8 cellular contexts compared by ENCODE assay signal in genomic region chr15:45635763-45636292, GRCh38. TPM values are rescaled to one million over a fixed set of nuclear protein-coding genes. Genes with fewer than 3 reads are reported as not detected.
DNase-seq lines count a peak whose midpoint lies in the region; ATAC-seq, FAIRE-seq and TF ChIP-seq lines count a peak whose summit lies in the region.

No MANE protein-coding gene starts in this region.

- peaks cover 51% of the 10 kb centered on the region for H3K4me1 ChIP-seq in mucosa of stomach (ENCODE audit: control insufficient read depth, insufficient read depth, low read length)

- peak overlapping the region; percentile 99 for H3K4me3 Mint-ChIP-seq in MCF 10A (ENCODE audit: unreplicated experiment)

- peak; percentile 6 for FAIRE-seq in A204.1 (lab: Jason Lieb, UNC)

- H3K9me3 Mint-ChIP-seq in MCF 10A (ENCODE audit: unreplicated experiment) = no peaks in the 10 kb centered on the region

- intact Hi-C loops in MCF 10A (cut with micrococcal nuclease) = no loop called here

- peaks cover 8% of the 10 kb centered on the region for H3K36me3 Mint-ChIP-seq in MCF 10A (ENCODE audit: insufficient read depth, unreplicated experiment)

- H3K27ac Mint-ChIP-seq in MCF 10A (ENCODE audit: low read depth, unreplicated experiment) = peak overlapping the region; percentile 92

- TF ChIP-seq CTCF in MCF 10A (IDR thresholded peaks at IDR 0.05; ENCODE audit: unreplicated experiment) = no peak

- peaks cover 45% of the 10 kb centered on the region for H3K4me1 Mint-ChIP-seq in MCF 10A (ENCODE audit: insufficient read depth, unreplicated experiment)

- peak overlapping the region; percentile 76 for H3K4me3 ChIP-seq in mucosa of stomach (ENCODE audit: low read length)

- peak; percentile 0 for ATAC-seq in HG03460 (IDR thresholded peaks at IDR 0.05; ENCODE audit: unreplicated experiment)
- no peak for ATAC-seq in GM18520 (IDR thresholded peaks at IDR 0.05; ENCODE audit: unreplicated experiment)
- ATAC-seq in HG02623 (IDR thresholded peaks at IDR 0.05; ENCODE audit: unreplicated experiment) = no peak

- POLR2A ChIA-PET in MCF 10A (lab: Yijun Ruan, JAX) = interaction anchor here (0.6 to 3.3 kb wide), 9 partner anchors 9 to 233 kb away, joined by 3 to 56 read pairs (median 5); partner anchors contain the start of gene BLOC1S6

- no peaks in the 10 kb centered on the region for H3K36me3 ChIP-seq in mucosa of stomach (ENCODE audit: control insufficient read depth, insufficient read depth, low read length)

- H3K27me3 ChIP-seq in mucosa of stomach (ENCODE audit: control insufficient read depth, insufficient read depth, low read length) = no peaks in the 10 kb centered on the region

- H3K9me3 ChIP-seq in mucosa of stomach (ENCODE audit: control insufficient read depth, low read length) = no peaks in the 10 kb centered on the region

- H3K9ac ChIP-seq in mucosa of stomach (ENCODE audit: low read length) = peak overlapping the region; percentile 95

- H3K27me3 Mint-ChIP-seq in MCF 10A (ENCODE audit: insufficient read depth, unreplicated experiment) = no peaks in the 10 kb centered on the region

- CTCF ChIA-PET in MCF 10A (lab: Yijun Ruan, JAX) = interaction anchor here (0.7 to 2.8 kb wide), 7 partner anchors 8 to 470 kb away, joined by 3 to 11 read pairs (median 4); no protein-coding TSS in a partner anchor

- DNase-seq in MCF 10A (ENCODE audit: unreplicated experiment) (no peak), NCI-H510A (lab: John Stamatoyannopoulos, UW) (no peak), NCI-H510A treated with DMSO at 0.1 percent for 48 hours (lab: John Stamatoyannopoulos, UW) (no peak)

- BruUV-seq in MCF 10A (replicated peaks; lab: Mats Ljungman, UMichigan) = no TSS peak

RNA-seq across cellular contexts. Expression of gene SQOR, which starts 1.0 kb away (rescaled TPM):
- total RNA-seq in MCF 10A (2022) = 49.8 and 75.0 TPM in 2 replicates

RNA-seq across cellular contexts. Expression of gene BLOC1S6, which starts 48.6 kb away (rescaled TPM):
- 54.6 and 68.5 TPM in 2 replicates for total RNA-seq in MCF 10A (2022)
